In the genomic region with DNA sequence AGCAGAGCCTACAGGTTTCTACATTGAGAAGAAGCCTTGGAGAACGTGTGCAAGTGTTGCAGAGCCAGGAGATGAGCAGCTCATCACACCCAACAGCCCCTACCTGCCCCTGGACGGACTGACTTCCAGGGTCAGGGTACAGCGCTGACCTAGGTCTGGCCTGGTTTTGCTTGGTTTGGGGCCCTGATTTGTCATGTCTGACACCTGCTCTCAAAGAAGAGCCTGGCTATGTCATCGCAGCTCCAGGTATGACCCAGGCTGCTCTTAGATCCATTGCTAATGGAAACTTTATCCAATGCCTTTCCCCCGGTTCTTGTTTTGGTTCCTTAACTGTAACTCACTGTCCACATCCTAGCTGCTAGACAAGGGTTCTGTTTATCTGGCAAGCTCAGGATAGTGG, we compare ENCODE assay signal across 2 cellular contexts.
TF ChIP-seq lines count a peak whose summit lies in the region.

No MANE protein-coding gene starts in this region.

TF ChIP-seq in GM23338, 12 proteins besides CTCF, POLR2A, EP300 and RAD21 (continues in another document):
- TF ChIP-seq ZNF331 (CRISPR knock-in tag; IDR thresholded peaks at IDR 0.05; ENCODE audit: low read depth) (no peak), JUNB (IDR thresholded peaks at IDR 0.05; ENCODE audit: unreplicated experiment) (no peak), POLR2AphosphoS5 (IDR thresholded peaks at IDR 0.05; ENCODE audit: low read depth) (no peak), NANOG (IDR thresholded peaks at IDR 0.05; ENCODE audit: borderline replicate concordance) (no peak), STAT1 (IDR thresholded peaks at IDR 0.05; ENCODE audit: unreplicated experiment) (no peak), EZH2 (IDR thresholded peaks at IDR 0.05; ENCODE audit: low read depth, unreplicated experiment) (no peak), CREB1 (CRISPR knock-in tag; IDR thresholded peaks at IDR 0.05; ENCODE audit: low read depth) (no peak)
- TF ChIP-seq, protein P1, sequence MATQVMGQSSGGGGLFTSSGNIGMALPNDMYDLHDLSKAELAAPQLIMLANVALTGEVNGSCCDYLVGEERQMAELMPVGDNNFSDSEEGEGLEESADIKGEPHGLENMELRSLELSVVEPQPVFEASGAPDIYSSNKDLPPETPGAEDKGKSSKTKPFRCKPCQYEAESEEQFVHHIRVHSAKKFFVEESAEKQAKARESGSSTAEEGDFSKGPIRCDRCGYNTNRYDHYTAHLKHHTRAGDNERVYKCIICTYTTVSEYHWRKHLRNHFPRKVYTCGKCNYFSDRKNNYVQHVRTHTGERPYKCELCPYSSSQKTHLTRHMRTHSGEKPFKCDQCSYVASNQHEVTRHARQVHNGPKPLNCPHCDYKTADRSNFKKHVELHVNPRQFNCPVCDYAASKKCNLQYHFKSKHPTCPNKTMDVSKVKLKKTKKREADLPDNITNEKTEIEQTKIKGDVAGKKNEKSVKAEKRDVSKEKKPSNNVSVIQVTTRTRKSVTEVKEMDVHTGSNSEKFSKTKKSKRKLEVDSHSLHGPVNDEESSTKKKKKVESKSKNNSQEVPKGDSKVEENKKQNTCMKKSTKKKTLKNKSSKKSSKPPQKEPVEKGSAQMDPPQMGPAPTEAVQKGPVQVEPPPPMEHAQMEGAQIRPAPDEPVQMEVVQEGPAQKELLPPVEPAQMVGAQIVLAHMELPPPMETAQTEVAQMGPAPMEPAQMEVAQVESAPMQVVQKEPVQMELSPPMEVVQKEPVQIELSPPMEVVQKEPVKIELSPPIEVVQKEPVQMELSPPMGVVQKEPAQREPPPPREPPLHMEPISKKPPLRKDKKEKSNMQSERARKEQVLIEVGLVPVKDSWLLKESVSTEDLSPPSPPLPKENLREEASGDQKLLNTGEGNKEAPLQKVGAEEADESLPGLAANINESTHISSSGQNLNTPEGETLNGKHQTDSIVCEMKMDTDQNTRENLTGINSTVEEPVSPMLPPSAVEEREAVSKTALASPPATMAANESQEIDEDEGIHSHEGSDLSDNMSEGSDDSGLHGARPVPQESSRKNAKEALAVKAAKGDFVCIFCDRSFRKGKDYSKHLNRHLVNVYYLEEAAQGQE (IDR thresholded peaks at IDR 0.05; ENCODE audit: unreplicated experiment), result no peak
- TF ChIP-seq, protein P2, sequence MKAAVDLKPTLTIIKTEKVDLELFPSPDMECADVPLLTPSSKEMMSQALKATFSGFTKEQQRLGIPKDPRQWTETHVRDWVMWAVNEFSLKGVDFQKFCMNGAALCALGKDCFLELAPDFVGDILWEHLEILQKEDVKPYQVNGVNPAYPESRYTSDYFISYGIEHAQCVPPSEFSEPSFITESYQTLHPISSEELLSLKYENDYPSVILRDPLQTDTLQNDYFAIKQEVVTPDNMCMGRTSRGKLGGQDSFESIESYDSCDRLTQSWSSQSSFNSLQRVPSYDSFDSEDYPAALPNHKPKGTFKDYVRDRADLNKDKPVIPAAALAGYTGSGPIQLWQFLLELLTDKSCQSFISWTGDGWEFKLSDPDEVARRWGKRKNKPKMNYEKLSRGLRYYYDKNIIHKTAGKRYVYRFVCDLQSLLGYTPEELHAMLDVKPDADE (IDR thresholded peaks at IDR 0.05), result no peak
- TF ChIP-seq, protein P3, sequence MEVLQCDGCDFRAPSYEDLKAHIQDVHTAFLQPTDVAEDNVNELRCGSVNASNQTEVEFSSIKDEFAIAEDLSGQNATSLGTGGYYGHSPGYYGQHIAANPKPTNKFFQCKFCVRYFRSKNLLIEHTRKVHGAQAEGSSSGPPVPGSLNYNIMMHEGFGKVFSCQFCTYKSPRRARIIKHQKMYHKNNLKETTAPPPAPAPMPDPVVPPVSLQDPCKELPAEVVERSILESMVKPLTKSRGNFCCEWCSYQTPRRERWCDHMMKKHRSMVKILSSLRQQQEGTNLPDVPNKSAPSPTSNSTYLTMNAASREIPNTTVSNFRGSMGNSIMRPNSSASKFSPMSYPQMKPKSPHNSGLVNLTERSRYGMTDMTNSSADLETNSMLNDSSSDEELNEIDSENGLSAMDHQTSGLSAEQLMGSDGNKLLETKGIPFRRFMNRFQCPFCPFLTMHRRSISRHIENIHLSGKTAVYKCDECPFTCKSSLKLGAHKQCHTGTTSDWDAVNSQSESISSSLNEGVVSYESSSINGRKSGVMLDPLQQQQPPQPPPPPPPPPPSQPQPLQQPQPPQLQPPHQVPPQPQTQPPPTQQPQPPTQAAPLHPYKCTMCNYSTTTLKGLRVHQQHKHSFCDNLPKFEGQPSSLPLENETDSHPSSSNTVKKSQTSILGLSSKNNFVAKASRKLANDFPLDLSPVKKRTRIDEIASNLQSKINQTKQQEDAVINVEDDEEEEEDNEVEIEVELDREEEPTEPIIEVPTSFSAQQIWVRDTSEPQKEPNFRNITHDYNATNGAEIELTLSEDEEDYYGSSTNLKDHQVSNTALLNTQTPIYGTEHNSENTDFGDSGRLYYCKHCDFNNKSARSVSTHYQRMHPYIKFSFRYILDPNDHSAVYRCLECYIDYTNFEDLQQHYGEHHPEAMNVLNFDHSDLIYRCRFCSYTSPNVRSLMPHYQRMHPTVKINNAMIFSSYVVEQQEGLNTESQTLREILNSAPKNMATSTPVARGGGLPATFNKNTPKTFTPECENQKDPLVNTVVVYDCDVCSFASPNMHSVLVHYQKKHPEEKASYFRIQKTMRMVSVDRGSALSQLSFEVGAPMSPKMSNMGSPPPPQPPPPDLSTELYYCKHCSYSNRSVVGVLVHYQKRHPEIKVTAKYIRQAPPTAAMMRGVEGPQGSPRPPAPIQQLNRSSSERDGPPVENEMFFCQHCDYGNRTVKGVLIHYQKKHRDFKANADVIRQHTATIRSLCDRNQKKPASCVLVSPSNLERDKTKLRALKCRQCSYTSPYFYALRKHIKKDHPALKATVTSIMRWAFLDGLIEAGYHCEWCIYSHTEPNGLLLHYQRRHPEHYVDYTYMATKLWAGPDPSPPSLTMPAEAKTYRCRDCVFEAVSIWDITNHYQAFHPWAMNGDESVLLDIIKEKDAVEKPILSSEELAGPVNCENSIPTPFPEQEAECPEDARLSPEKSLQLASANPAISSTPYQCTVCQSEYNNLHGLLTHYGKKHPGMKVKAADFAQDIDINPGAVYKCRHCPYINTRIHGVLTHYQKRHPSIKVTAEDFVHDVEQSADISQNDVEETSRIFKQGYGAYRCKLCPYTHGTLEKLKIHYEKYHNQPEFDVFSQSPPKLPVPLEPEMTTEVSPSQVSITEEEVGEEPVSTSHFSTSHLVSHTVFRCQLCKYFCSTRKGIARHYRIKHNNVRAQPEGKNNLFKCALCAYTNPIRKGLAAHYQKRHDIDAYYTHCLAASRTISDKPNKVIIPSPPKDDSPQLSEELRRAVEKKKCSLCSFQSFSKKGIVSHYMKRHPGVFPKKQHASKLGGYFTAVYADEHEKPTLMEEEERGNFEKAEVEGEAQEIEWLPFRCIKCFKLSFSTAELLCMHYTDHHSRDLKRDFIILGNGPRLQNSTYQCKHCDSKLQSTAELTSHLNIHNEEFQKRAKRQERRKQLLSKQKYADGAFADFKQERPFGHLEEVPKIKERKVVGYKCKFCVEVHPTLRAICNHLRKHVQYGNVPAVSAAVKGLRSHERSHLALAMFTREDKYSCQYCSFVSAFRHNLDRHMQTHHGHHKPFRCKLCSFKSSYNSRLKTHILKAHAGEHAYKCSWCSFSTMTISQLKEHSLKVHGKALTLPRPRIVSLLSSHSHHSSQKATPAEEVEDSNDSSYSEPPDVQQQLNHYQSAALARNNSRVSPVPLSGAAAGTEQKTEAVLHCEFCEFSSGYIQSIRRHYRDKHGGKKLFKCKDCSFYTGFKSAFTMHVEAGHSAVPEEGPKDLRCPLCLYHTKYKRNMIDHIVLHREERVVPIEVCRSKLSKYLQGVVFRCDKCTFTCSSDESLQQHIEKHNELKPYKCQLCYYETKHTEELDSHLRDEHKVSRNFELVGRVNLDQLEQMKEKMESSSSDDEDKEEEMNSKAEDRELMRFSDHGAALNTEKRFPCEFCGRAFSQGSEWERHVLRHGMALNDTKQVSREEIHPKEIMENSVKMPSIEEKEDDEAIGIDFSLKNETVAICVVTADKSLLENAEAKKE (CRISPR knock-in tag; IDR thresholded peaks at IDR 0.05), result no peak

TF ChIP-seq in H1, 55 proteins besides CTCF, POLR2A, EP300 and RAD21:
- no peak for TF ChIP-seq RXRA (IDR thresholded peaks at IDR 0.05; ENCODE audit: insufficient read depth, low read depth, low read length)
- TF ChIP-seq SAP30 (IDR thresholded peaks at IDR 0.05; ENCODE audit: insufficient read depth, insufficient replicate concordance, low read length), result no peak
- no peak for TF ChIP-seq BCL11A (IDR thresholded peaks at IDR 0.05; ENCODE audit: low read depth in 2 of 2, low read length in 2 of 2)
- TF ChIP-seq CREB1 (IDR thresholded peaks at IDR 0.05), result no peak
- no peak for TF ChIP-seq GTF2F1 (IDR thresholded peaks at IDR 0.05; ENCODE audit: borderline replicate concordance, low read depth, low read length)
- TF ChIP-seq HDAC6 (IDR thresholded peaks at IDR 0.05; ENCODE audit: low read depth, low read length), result no peak
- TF ChIP-seq RFX5 (IDR thresholded peaks at IDR 0.05; ENCODE audit: borderline replicate concordance, low read depth, low read length), result no peak
- TF ChIP-seq, protein P4, sequence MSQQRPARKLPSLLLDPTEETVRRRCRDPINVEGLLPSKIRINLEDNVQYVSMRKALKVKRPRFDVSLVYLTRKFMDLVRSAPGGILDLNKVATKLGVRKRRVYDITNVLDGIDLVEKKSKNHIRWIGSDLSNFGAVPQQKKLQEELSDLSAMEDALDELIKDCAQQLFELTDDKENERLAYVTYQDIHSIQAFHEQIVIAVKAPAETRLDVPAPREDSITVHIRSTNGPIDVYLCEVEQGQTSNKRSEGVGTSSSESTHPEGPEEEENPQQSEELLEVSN (IDR thresholded peaks at IDR 0.05), result no peak
- TF ChIP-seq BACH1 (IDR thresholded peaks at IDR 0.05; ENCODE audit: low read length), result no peak
- TF ChIP-seq ASH2L (IDR thresholded peaks at IDR 0.05; ENCODE audit: low read length), result no peak
- no peak for TF ChIP-seq BRCA1 (IDR thresholded peaks at IDR 0.05; ENCODE audit: low read depth, low read length)
- no peak for TF ChIP-seq SIN3A (conservative IDR thresholded peaks at IDR 0.05 in 1 of 2, IDR thresholded peaks at IDR 0.05 in 1 of 2; ENCODE audit: low read depth in 1 of 2, low read length in 2 of 2)
- TF ChIP-seq, protein P5, sequence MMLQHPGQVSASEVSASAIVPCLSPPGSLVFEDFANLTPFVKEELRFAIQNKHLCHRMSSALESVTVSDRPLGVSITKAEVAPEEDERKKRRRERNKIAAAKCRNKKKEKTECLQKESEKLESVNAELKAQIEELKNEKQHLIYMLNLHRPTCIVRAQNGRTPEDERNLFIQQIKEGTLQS (IDR thresholded peaks at IDR 0.05; ENCODE audit: insufficient read depth, low read depth, low read length), result no peak
- TF ChIP-seq CHD2 (IDR thresholded peaks at IDR 0.05; ENCODE audit: low read length), result no peak
- no peak for TF ChIP-seq JUND (IDR thresholded peaks at IDR 0.05; ENCODE audit: low read length)
- TF ChIP-seq CBX8 (IDR thresholded peaks at IDR 0.05; ENCODE audit: borderline replicate concordance, low read depth, low read length), result no peak
- no peak for TF ChIP-seq CEBPB (IDR thresholded peaks at IDR 0.05; ENCODE audit: low read depth, low read length)
- TF ChIP-seq NANOG (IDR thresholded peaks at IDR 0.05; ENCODE audit: insufficient read depth, low read depth, low read length, poor library complexity, severe bottlenecking), result no peak
